ENCODE assay signal across 9 cellular contexts in genomic region chr1:27367160-27367650, GRCh38. TPM values are rescaled to one million over a fixed set of nuclear protein-coding genes. Genes with fewer than 3 reads are reported as not detected.
DNase-seq lines count a peak whose midpoint lies in the region; ATAC-seq and TF ChIP-seq lines count a peak whose summit lies in the region.
"Had no signal": no experiment of that assay in that cellular context is flagged by ENCODE, and none has a peak within 500 bp of the region (broad histone marks: within the 10 kb centered on the region; RNA-seq: fewer than 3 reads in every experiment).

No MANE protein-coding gene starts in this region.

- no peaks in the 10 kb centered on the region for H3K27me3 Mint-ChIP-seq in CD4-positive, alpha-beta memory T cell

- TF ChIP-seq CTCF in SK-N-SH (IDR thresholded peaks at IDR 0.05) (no peak), ovary (IDR thresholded peaks at IDR 0.05) (no peak), lower leg skin (IDR thresholded peaks at IDR 0.05) (no peak)

- no peaks in the 10 kb centered on the region for H3K9me2 ChIP-seq in SK-N-SH

- H3K4me2 ChIP-seq in SK-N-SH, result peak overlapping the region; percentile 78

- POLR2A ChIA-PET in CD4-positive, alpha-beta memory T cell (lab: Charles Lee; ENCODE audit: partially characterized antibody), result interaction anchor here (2.1 to 3.0 kb wide), 5 partner anchors 10 to 44 kb away, joined by 9 to 25 read pairs (median 15); partner anchors contain the start of gene SYTL1
- POLR2A ChIA-PET in SK-N-SH (lab: Yijun Ruan, JAX), result interaction anchor here (1.0 to 2.6 kb wide), 6 partner anchors 18 to 235 kb away, joined by 3 to 24 read pairs (median 8); partner anchors contain the start of gene GPR3

- TF ChIP-seq EP300 in SK-N-SH (IDR thresholded peaks at IDR 0.05; ENCODE audit: borderline replicate concordance in 1 of 2, low read depth in 1 of 2, low read length in 1 of 2) (no peak), ovary (IDR thresholded peaks at IDR 0.05) (no peak)

- H3K36me3 Mint-ChIP-seq in CD4-positive, alpha-beta memory T cell, result no peaks in the 10 kb centered on the region

- no peak for TF ChIP-seq RAD21 in SK-N-SH (IDR thresholded peaks at IDR 0.05; ENCODE audit: low read length)

- H2AFZ ChIP-seq in SK-N-SH (ENCODE audit: low read depth), result peak overlapping the region; percentile 97

- DNase-seq in CD4-positive, alpha-beta memory T cell, result no peak
- DNase-seq in SK-N-SH (no peak), ovary (no peak), NOMO-1 treated with dmso at 0.1 percent for 144 hours (lab: John Stamatoyannopoulos, UW; ENCODE audit: unreplicated experiment) (no peak), lower leg skin (ENCODE audit: low spot score in 2 of 2) (no peak)

- peak overlapping the region in 6 of 7 donors; percentile 6 to 79 (median 52) for H3K27ac Mint-ChIP-seq in CD4-positive, alpha-beta memory T cell

- CTCF ChIA-PET in CD4-positive, alpha-beta memory T cell (lab: Charles Lee; ENCODE audit: partially characterized antibody), result interaction anchor here (0.9 to 8.4 kb wide), 11 partner anchors 9 to 190 kb away, joined by 3 to 54 read pairs (median 8); no protein-coding TSS in a partner anchor
- CTCF ChIA-PET in SK-N-SH (lab: Yijun Ruan, JAX), result interaction anchor here (0.9 to 9.6 kb wide), 16 partner anchors 11 to 290 kb away, joined by 3 to 154 read pairs (median 8); partner anchors contain the start of gene CD164L2

- H3F3A ChIP-seq in SK-N-SH (replicated peaks; ENCODE audit: insufficient read depth), result peaks cover 9% of the 10 kb centered on the region

- H4K20me1 ChIP-seq in SK-N-SH (ENCODE audit: insufficient read depth), result no peaks in the 10 kb centered on the region

- 46% methylated on average over 4 of the region's 8 CpGs for WGBS in SK-N-SH (ENCODE audit: low lambda C conversion rate)
- 39 to 41% (median 40%) methylated on average over 8 of the region's 8 CpGs for WGBS in ovary, 3 donors
- 23 to 24% methylated on average over 8 of the region's 8 CpGs for WGBS in lower leg skin, 2 donors

- H3K36me3 ChIP-seq in CD4-positive, alpha-beta memory T cell (ENCODE audit: insufficient read depth, low read length), result no peaks in the 10 kb centered on the region
- H3K36me3 ChIP-seq in SK-N-SH (replicated peaks in 1 of 2; ENCODE audit: control insufficient read depth in 1 of 2, insufficient read depth in 2 of 2, low read length in 1 of 2) (peaks cover 0 to 13% of the 10 kb centered on the region in 2 experiments), ovary (no peaks in the 10 kb centered on the region)

- H3K9me3 ChIP-seq in CD4-positive, alpha-beta memory T cell (ENCODE audit: control insufficient read depth in 1 of 2, low read length in 2 of 2), result no peaks in the 10 kb centered on the region
- H3K9me3 ChIP-seq in SK-N-SH, result no peaks in the 10 kb centered on the region
- H3K9me3 ChIP-seq in ovary, result no peaks in the 10 kb centered on the region

- peaks cover 13 to 47% (median 25%) of the 10 kb centered on the region in 4 donors for H3K4me1 Mint-ChIP-seq in CD4-positive, alpha-beta memory T cell

- H3K27ac ChIP-seq in CD4-positive, alpha-beta memory T cell (ENCODE audit: low read depth, low read length), result no peak overlapping the region
- peak overlapping the region; percentile 74 to 94 for H3K27ac ChIP-seq in SK-N-SH (ENCODE audit: low read depth in 2 of 2, low read length in 1 of 2)
- H3K27ac ChIP-seq in ovary, result peak overlapping the region in 1 of 2 donors; percentile 91

- peaks cover 18% of the 10 kb centered on the region for H3K4me1 ChIP-seq in CD4-positive, alpha-beta memory T cell (ENCODE audit: insufficient read depth, low read length)
- H3K4me1 ChIP-seq in SK-N-SH (ENCODE audit: control insufficient read depth in 1 of 2, insufficient read depth in 2 of 2, low read depth in 1 of 2, low read length in 1 of 2), result peaks cover 4 to 14% of the 10 kb centered on the region in 2 experiments; a peak in 2 of 4 replicates
- peaks cover 7% of the 10 kb centered on the region for H3K4me1 ChIP-seq in ovary (ENCODE audit: insufficient read depth)

- H3K9me3 Mint-ChIP-seq in CD4-positive, alpha-beta memory T cell, result no peaks in the 10 kb centered on the region

- TF ChIP-seq POLR2A in ovary (IDR thresholded peaks at IDR 0.05), result no peak
- no peak for TF ChIP-seq POLR2A in lower leg skin (IDR thresholded peaks at IDR 0.05)

- intact Hi-C loops in CD4-positive, alpha-beta memory T cell (cut with micrococcal nuclease), result no loop called here
- intact Hi-C loops in ovary (cut with DNase I), result no loop called here
- intact Hi-C loops in lower leg skin (cut with DNase I; ENCODE audit: low total_unique reads), result no loop called here

- H3K9ac ChIP-seq in SK-N-SH, result peak overlapping the region; percentile 93; the same call in 1 of the 2 replicates

- ATAC-seq in esophagus mucosa (peak; percentile 0), GM19455 (IDR thresholded peaks at IDR 0.05; ENCODE audit: unreplicated experiment) (no peak), GM19467 (IDR thresholded peaks at IDR 0.05; ENCODE audit: unreplicated experiment) (no peak)

- peak overlapping the region in 1 of 2 donors; percentile 35 for H3K4me3 ChIP-seq in CD4-positive, alpha-beta memory T cell (ENCODE audit: low read length in 2 of 2)
- H3K4me3 ChIP-seq in SK-N-SH (ENCODE audit: low read depth in 2 of 2, low read length in 1 of 2) (peak overlapping the region; percentile 69 to 89), ovary (peak overlapping the region; percentile 89), lower leg skin (ENCODE audit: low read depth, poor library complexity, severe bottlenecking) (no peak overlapping the region)

- H3K4me3 Mint-ChIP-seq in CD4-positive, alpha-beta memory T cell, result peak overlapping the region; percentile 71 to 88 (median 80)

- H3K27me3 ChIP-seq in CD4-positive, alpha-beta memory T cell (ENCODE audit: insufficient read depth, low read length), result no peaks in the 10 kb centered on the region
- H3K27me3 ChIP-seq in SK-N-SH (ENCODE audit: insufficient read depth) (no peaks in the 10 kb centered on the region), ovary (no peaks in the 10 kb centered on the region)

- H3K79me2 ChIP-seq in SK-N-SH (ENCODE audit: insufficient read depth), result peaks cover 9% of the 10 kb centered on the region; the same call in 1 of the 2 replicates

TF ChIP-seq in SK-N-SH, 30 proteins besides CTCF, POLR2A, EP300 and RAD21:
- no peak for TF ChIP-seq ELF1 (IDR thresholded peaks at IDR 0.05)
- TF ChIP-seq FOXJ3 (CRISPR knock-in tag; IDR thresholded peaks at IDR 0.05), result no peak
- no peak for TF ChIP-seq GATA2 (CRISPR knock-in tag; IDR thresholded peaks at IDR 0.05)
- TF ChIP-seq SIN3A (IDR thresholded peaks at IDR 0.05; ENCODE audit: borderline replicate concordance, low read depth, low read length), result no peak
- TF ChIP-seq JUND (IDR thresholded peaks at IDR 0.05), result no peak
- TF ChIP-seq FOSL2 (IDR thresholded peaks at IDR 0.05; ENCODE audit: borderline replicate concordance, low read depth), result no peak

RNA-seq across cellular contexts. Expression of gene MAP3K6, which starts 0.4 kb away (rescaled TPM):
- 10 to 100 TPM in 1 of 2 experiments, 1 to 10 TPM in 1; 8.8 to 11.7 TPM for total RNA-seq in CD4-positive, alpha-beta memory T cell
- 1 to 10 TPM; 4.5 to 8.1 TPM for polyA plus RNA-seq in CD4-positive, alpha-beta memory T cell
- polyA plus RNA-seq in SK-N-SH (2012; rRNA removed), result 14.5 and 17.3 TPM in 2 replicates
- 3.9 and 6.9 TPM in 2 replicates for polyA plus RNA-seq in SK-N-SH (2012; cell fraction: cytosol; rRNA removed)
- 95.2 and 113 TPM in 2 replicates for polyA plus RNA-seq in SK-N-SH (2012; cell fraction: nucleus; rRNA removed)
- total RNA-seq in esophagus mucosa, result 76.3 TPM
- 10 to 100 TPM; 10.3 to 45.9 (median 19.0) TPM for total RNA-seq in ovary
- 10 to 100 TPM in 1 of 2 donors, 1 to 10 TPM in 1; 5.1 to 14.2 TPM for polyA plus RNA-seq in ovary
- 100 to 1,000 TPM in 2 of 4 donors, 10 to 100 TPM in 2; 85.0 to 140 (median 100) TPM for total RNA-seq in lower leg skin

RNA-seq across cellular contexts. Expression of gene FCN3, which starts 7.4 kb away (rescaled TPM):
- not detected for total RNA-seq in CD4-positive, alpha-beta memory T cell
- not detected for polyA plus RNA-seq in CD4-positive, alpha-beta memory T cell
- polyA plus RNA-seq in SK-N-SH (2012; rRNA removed) (not detected in 2 replicates), ovary (1 to 10 TPM; 2.5 to 6.5 TPM)
- not detected in 2 replicates for polyA plus RNA-seq in SK-N-SH (2012; cell fraction: cytosol; rRNA removed)
- polyA plus RNA-seq in SK-N-SH (2012; cell fraction: nucleus; rRNA removed), result not detected in 2 replicates
- total RNA-seq in esophagus mucosa (2.4 TPM), ovary (1 to 10 TPM in 4 of 7 donors, under 1 TPM in 3; 0.35 to 7.6 (median 1.2) TPM), lower leg skin (1 to 10 TPM in 3 of 4 donors, not detected in 1; 1.0 to 6.5 (median 1.7) TPM)
- total RNA-seq: M059J had no signal

RNA-seq across cellular contexts. Expression of gene CD164L2, which starts 15.9 kb away (rescaled TPM):
- total RNA-seq in CD4-positive, alpha-beta memory T cell, result not detected
- under 1 TPM in 1 of 2 donors, not detected in 1; 0.22 TPM for polyA plus RNA-seq in CD4-positive, alpha-beta memory T cell
- polyA plus RNA-seq in SK-N-SH (2012; rRNA removed) (0.05 TPM in 2 replicates), ovary (under 1 TPM in 1 of 2 donors, not detected in 1; 0.06 TPM)
- 0.03 and 0.05 TPM in 2 replicates for polyA plus RNA-seq in SK-N-SH (2012; cell fraction: cytosol; rRNA removed)
- polyA plus RNA-seq in SK-N-SH (2012; cell fraction: nucleus; rRNA removed), result 0.48 and 0.55 TPM in 2 replicates
- total RNA-seq in esophagus mucosa (12.2 TPM), ovary (10 to 100 TPM in 1 of 7 donors, 1 to 10 TPM in 1, under 1 TPM in 3, not detected in 2; 0.52 to 15.5 (median 0.89) TPM), lower leg skin (10 to 100 TPM in 2 of 4 donors, 1 to 10 TPM in 2; 4.3 to 12.0 (median 10.0) TPM)
- total RNA-seq: M059J had no signal

RNA-seq across cellular contexts. Expression of gene GPR3, which starts 25.2 kb away (rescaled TPM):
- not detected for total RNA-seq in CD4-positive, alpha-beta memory T cell
- not detected for polyA plus RNA-seq in CD4-positive, alpha-beta memory T cell
- polyA plus RNA-seq in SK-N-SH (2012; rRNA removed) (5.8 and 6.0 TPM in 2 replicates), ovary (under 1 TPM; 0.12 to 0.18 TPM)
- 2.4 and 3.7 TPM in 2 replicates for polyA plus RNA-seq in SK-N-SH (2012; cell fraction: cytosol; rRNA removed)
- 2.9 and 3.2 TPM in 2 replicates for polyA plus RNA-seq in SK-N-SH (2012; cell fraction: nucleus; rRNA removed)
- total RNA-seq in esophagus mucosa (0.52 TPM), ovary (under 1 TPM in 6 of 7 donors, not detected in 1; 0.15 to 0.87 (median 0.41) TPM), lower leg skin (1 to 10 TPM in 2 of 4 donors, under 1 TPM in 2; 0.22 to 1.3 (median 0.68) TPM)

RNA-seq across cellular contexts. Expression of gene SYTL1, which starts 25.4 kb away (rescaled TPM):
- total RNA-seq in CD4-positive, alpha-beta memory T cell, result 100 to 1,000 TPM; 146 to 158 TPM
- 100 to 1,000 TPM in 1 of 2 donors, 10 to 100 TPM in 1; 99.7 to 141 TPM for polyA plus RNA-seq in CD4-positive, alpha-beta memory T cell
- 2.0 and 3.0 TPM in 2 replicates for polyA plus RNA-seq in SK-N-SH (2012; rRNA removed)
- 0.21 and 0.52 TPM in 2 replicates for polyA plus RNA-seq in SK-N-SH (2012; cell fraction: cytosol; rRNA removed)
- polyA plus RNA-seq in SK-N-SH (2012; cell fraction: nucleus; rRNA removed), result 12.6 and 15.6 TPM in 2 replicates
- total RNA-seq in esophagus mucosa, result 113 TPM
- 10 to 100 TPM in 1 of 7 donors, 1 to 10 TPM in 4, under 1 TPM in 2; 0.43 to 20.9 (median 3.4) TPM for total RNA-seq in ovary
- polyA plus RNA-seq in ovary, result 1 to 10 TPM in 1 of 2 donors, under 1 TPM in 1; 0.15 to 1.4 TPM
- 100 to 1,000 TPM; 183 to 231 (median 219) TPM for total RNA-seq in lower leg skin
